8 cellular contexts compared by ENCODE assay signal in genomic region chr2:165953655-165954606, GRCh38. TPM values are rescaled to one million over a fixed set of nuclear protein-coding genes. Genes with fewer than 3 reads are reported as not detected.
DNase-seq lines count a peak whose midpoint lies in the region; ATAC-seq and TF ChIP-seq lines count a peak whose summit lies in the region.

TSS of gene TTC21B (minus strand) at chr2:165953776. CDS start at chr2:165953705, 71 bp downstream.

- peak; percentile 64 for TF ChIP-seq RAD21 in SK-N-SH (IDR thresholded peaks at IDR 0.05; ENCODE audit: low read length)

- TF ChIP-seq EP300 in SK-N-SH (IDR thresholded peaks at IDR 0.05; ENCODE audit: borderline replicate concordance in 1 of 2, low read depth in 1 of 2, low read length in 1 of 2) (no peak), suprapubic skin (IDR thresholded peaks at IDR 0.05) (no peak)

- under 1% methylated on average over 34 of the region's 55 CpGs for WGBS in SK-N-SH (ENCODE audit: low lambda C conversion rate)
- under 1% methylated on average over 48 of the region's 55 CpGs for WGBS in suprapubic skin

- H3K4me2 ChIP-seq in SK-N-SH: peak within 1 kb of the TSS; percentile 85

- H3K4me3 ChIP-seq in SK-N-SH (ENCODE audit: low read depth in 2 of 2, low read length in 1 of 2) (peak within 1 kb of the TSS; percentile 71 to 85), suprapubic skin (peak within 1 kb of the TSS; percentile 67)

- peak within 1 kb of the TSS; percentile 91 for H3K9ac ChIP-seq in SK-N-SH

- POLR2A ChIA-PET in GM10248 (lab: Yijun Ruan, JAX): interaction anchor here (0.6 kb wide), 1 partner anchor 282 kb away, joined by 3 read pairs; no protein-coding TSS in a partner anchor
- POLR2A ChIA-PET in SK-N-SH (lab: Yijun Ruan, JAX): interaction anchor here (1.0 kb wide), 1 partner anchor 11 kb away, joined by 3 read pairs; no protein-coding TSS in a partner anchor

- peak; percentile 93 for DNase-seq in GM10248 (ENCODE audit: extremely low spot score)
- peak; percentile 83 for DNase-seq in NCI-H1048 (lab: John Stamatoyannopoulos, UW)
- peak; percentile 97 for DNase-seq in SK-N-SH
- peak; percentile 96 for DNase-seq in activated naive CD4-positive, alpha-beta T cell treated with anti-CD3 and anti-CD28 coated beads, Interleukin-2, amount 50 U/mL, for 16 hours
- DNase-seq in globus pallidus (ENCODE audit: low spot score): peak; percentile 94
- peak in 55 of 56 donors; percentile 74 to 98 (median 94) for DNase-seq in nucleus accumbens (lab: John Stamatoyannopoulos, UW)
- DNase-seq in suprapubic skin (ENCODE audit: low spot score in 2 of 2): peak; percentile 95 to 97

- H3K27me3 ChIP-seq in SK-N-SH (ENCODE audit: insufficient read depth): no peaks in the 10 kb centered on the region
- no peaks in the 10 kb centered on the region for H3K27me3 ChIP-seq in suprapubic skin

- no peaks in the 10 kb centered on the region for H4K20me1 ChIP-seq in SK-N-SH (ENCODE audit: insufficient read depth)

- TF ChIP-seq POLR2A in suprapubic skin (IDR thresholded peaks at IDR 0.05): peak; percentile 40 to 70

- H3K4me1 ChIP-seq in SK-N-SH (ENCODE audit: control insufficient read depth in 1 of 2, insufficient read depth in 2 of 2, low read depth in 1 of 2, low read length in 1 of 2) (peaks cover 8% of the 10 kb centered on the region in 2 experiments; a peak in 3 of 4 replicates), suprapubic skin (peaks cover 30% of the 10 kb centered on the region)

- peaks cover 41% of the 10 kb centered on the region for H3K79me2 ChIP-seq in SK-N-SH (ENCODE audit: insufficient read depth)

- H3K9me2 ChIP-seq in SK-N-SH: 0 out of 2 replicates have a peak, but pooled peaks cover 2% of the 10 kb centered on the region

- no peaks in the 10 kb centered on the region for H3K9me3 ChIP-seq in SK-N-SH
- no peaks in the 10 kb centered on the region for H3K9me3 ChIP-seq in suprapubic skin

- CTCF ChIA-PET in GM10248 (lab: Yijun Ruan, JAX) (interaction anchor here (0.6 to 4.0 kb wide), 26 partner anchors 9 to 227 kb away, joined by 3 to 26 read pairs (median 5); partner anchors contain the start of gene SCN1A), SK-N-SH (lab: Yijun Ruan, JAX) (interaction anchor here (0.6 to 5.3 kb wide), 20 partner anchors 11 to 466 kb away, joined by 3 to 44 read pairs (median 3); partner anchors contain the start of gene SCN1A)

- peak; percentile 96 for ATAC-seq in HG02571 (IDR thresholded peaks at IDR 0.05; ENCODE audit: unreplicated experiment)

- peak; percentile 80 for TF ChIP-seq CTCF in GM10248 (IDR thresholded peaks at IDR 0.05; ENCODE audit: control extremely low read depth, extremely low read depth, low read depth, missing control alignments)
- peak; percentile 80 for TF ChIP-seq CTCF in SK-N-SH (IDR thresholded peaks at IDR 0.05)
- peak; percentile 64 to 81 for TF ChIP-seq CTCF in suprapubic skin (IDR thresholded peaks at IDR 0.05)

- peaks cover 6 to 7% of the 10 kb centered on the region in 2 experiments for H3K36me3 ChIP-seq in SK-N-SH (replicated peaks in 1 of 2; ENCODE audit: control insufficient read depth in 1 of 2, insufficient read depth in 2 of 2, low read length in 1 of 2)
- no peaks in the 10 kb centered on the region for H3K36me3 ChIP-seq in suprapubic skin

- H2AFZ ChIP-seq in SK-N-SH (ENCODE audit: low read depth): peak within 1 kb of the TSS; percentile 99

- no peaks in the 10 kb centered on the region for H3F3A ChIP-seq in SK-N-SH (replicated peaks; ENCODE audit: insufficient read depth)

- H3K27ac ChIP-seq in SK-N-SH (ENCODE audit: low read depth in 2 of 2, low read length in 1 of 2) (peak within 1 kb of the TSS; percentile 82 to 90), suprapubic skin (peak within 1 kb of the TSS; percentile 87)

TF ChIP-seq in SK-N-SH, 30 proteins besides CTCF, POLR2A, EP300 and RAD21 (continues in another document):
- peak; percentile 17; the same call in 1 of the 2 replicates for TF ChIP-seq ELF1 (IDR thresholded peaks at IDR 0.05)
- TF ChIP-seq, protein P1, sequence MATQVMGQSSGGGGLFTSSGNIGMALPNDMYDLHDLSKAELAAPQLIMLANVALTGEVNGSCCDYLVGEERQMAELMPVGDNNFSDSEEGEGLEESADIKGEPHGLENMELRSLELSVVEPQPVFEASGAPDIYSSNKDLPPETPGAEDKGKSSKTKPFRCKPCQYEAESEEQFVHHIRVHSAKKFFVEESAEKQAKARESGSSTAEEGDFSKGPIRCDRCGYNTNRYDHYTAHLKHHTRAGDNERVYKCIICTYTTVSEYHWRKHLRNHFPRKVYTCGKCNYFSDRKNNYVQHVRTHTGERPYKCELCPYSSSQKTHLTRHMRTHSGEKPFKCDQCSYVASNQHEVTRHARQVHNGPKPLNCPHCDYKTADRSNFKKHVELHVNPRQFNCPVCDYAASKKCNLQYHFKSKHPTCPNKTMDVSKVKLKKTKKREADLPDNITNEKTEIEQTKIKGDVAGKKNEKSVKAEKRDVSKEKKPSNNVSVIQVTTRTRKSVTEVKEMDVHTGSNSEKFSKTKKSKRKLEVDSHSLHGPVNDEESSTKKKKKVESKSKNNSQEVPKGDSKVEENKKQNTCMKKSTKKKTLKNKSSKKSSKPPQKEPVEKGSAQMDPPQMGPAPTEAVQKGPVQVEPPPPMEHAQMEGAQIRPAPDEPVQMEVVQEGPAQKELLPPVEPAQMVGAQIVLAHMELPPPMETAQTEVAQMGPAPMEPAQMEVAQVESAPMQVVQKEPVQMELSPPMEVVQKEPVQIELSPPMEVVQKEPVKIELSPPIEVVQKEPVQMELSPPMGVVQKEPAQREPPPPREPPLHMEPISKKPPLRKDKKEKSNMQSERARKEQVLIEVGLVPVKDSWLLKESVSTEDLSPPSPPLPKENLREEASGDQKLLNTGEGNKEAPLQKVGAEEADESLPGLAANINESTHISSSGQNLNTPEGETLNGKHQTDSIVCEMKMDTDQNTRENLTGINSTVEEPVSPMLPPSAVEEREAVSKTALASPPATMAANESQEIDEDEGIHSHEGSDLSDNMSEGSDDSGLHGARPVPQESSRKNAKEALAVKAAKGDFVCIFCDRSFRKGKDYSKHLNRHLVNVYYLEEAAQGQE (IDR thresholded peaks at IDR 0.05; ENCODE audit: low read depth, low read length): no peak
- TF ChIP-seq GATA2 (CRISPR knock-in tag; IDR thresholded peaks at IDR 0.05): no peak
- no peak for TF ChIP-seq RXRA (IDR thresholded peaks at IDR 0.05; ENCODE audit: borderline replicate concordance, low read depth)
- peak; percentile 24; the same call in 1 of the 2 replicates for TF ChIP-seq RCOR1 (IDR thresholded peaks at IDR 0.05; ENCODE audit: low read length)
- peak; percentile 60 for TF ChIP-seq SIN3A (IDR thresholded peaks at IDR 0.05; ENCODE audit: borderline replicate concordance, low read depth, low read length)
- TF ChIP-seq SMC3 (IDR thresholded peaks at IDR 0.05; ENCODE audit: low read depth, low read length): peak; percentile 81
- TF ChIP-seq, protein P2, sequence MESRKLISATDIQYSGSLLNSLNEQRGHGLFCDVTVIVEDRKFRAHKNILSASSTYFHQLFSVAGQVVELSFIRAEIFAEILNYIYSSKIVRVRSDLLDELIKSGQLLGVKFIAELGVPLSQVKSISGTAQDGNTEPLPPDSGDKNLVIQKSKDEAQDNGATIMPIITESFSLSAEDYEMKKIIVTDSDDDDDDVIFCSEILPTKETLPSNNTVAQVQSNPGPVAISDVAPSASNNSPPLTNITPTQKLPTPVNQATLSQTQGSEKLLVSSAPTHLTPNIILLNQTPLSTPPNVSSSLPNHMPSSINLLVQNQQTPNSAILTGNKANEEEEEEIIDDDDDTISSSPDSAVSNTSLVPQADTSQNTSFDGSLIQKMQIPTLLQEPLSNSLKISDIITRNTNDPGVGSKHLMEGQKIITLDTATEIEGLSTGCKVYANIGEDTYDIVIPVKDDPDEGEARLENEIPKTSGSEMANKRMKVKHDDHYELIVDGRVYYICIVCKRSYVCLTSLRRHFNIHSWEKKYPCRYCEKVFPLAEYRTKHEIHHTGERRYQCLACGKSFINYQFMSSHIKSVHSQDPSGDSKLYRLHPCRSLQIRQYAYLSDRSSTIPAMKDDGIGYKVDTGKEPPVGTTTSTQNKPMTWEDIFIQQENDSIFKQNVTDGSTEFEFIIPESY (IDR thresholded peaks at IDR 0.05; ENCODE audit: borderline replicate concordance, low read depth): no peak
- TF ChIP-seq GABPA (IDR thresholded peaks at IDR 0.05; ENCODE audit: low read depth): no peak
- TF ChIP-seq MXI1 (IDR thresholded peaks at IDR 0.05; ENCODE audit: low read depth, low read length): peak; percentile 85
- no peak for TF ChIP-seq MEF2A (IDR thresholded peaks at IDR 0.05; ENCODE audit: borderline replicate concordance, low read depth)
- TF ChIP-seq, protein P3, sequence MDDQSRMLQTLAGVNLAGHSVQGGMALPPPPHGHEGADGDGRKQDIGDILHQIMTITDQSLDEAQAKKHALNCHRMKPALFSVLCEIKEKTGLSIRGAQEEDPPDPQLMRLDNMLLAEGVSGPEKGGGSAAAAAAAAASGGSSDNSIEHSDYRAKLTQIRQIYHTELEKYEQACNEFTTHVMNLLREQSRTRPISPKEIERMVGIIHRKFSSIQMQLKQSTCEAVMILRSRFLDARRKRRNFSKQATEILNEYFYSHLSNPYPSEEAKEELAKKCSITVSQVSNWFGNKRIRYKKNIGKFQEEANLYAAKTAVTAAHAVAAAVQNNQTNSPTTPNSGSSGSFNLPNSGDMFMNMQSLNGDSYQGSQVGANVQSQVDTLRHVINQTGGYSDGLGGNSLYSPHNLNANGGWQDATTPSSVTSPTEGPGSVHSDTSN (IDR thresholded peaks at IDR 0.05): no peak; the same call in 1 of the 2 replicates
- TF ChIP-seq POLR2AphosphoS5 (IDR thresholded peaks at IDR 0.05; ENCODE audit: low read depth, low read length): peak; percentile 71
- TF ChIP-seq YY1 (IDR thresholded peaks at IDR 0.05; ENCODE audit: low read depth): peak; percentile 71; the same call in 1 of the 2 replicates
- no peak for TF ChIP-seq NRF1 (IDR thresholded peaks at IDR 0.05; ENCODE audit: low read depth, low read length)
- no peak for TF ChIP-seq CHD2 (IDR thresholded peaks at IDR 0.05; ENCODE audit: low read length, partially characterized antibody)
- TF ChIP-seq TEAD4 (IDR thresholded peaks at IDR 0.05; ENCODE audit: borderline replicate concordance, insufficient read depth): peak; percentile 44; the same call in 1 of the 2 replicates
- TF ChIP-seq EZH2phosphoT487 (IDR thresholded peaks at IDR 0.05; ENCODE audit: borderline replicate concordance, low read depth): no peak
- no peak; the same call in 1 of the 2 replicates for TF ChIP-seq NFIC (IDR thresholded peaks at IDR 0.05; ENCODE audit: borderline replicate concordance)

RNA-seq across cellular contexts. Expression of gene TTC21B, which starts in this region (rescaled TPM):
- 9.6 and 10.1 TPM in 2 replicates for polyA plus RNA-seq in SK-N-SH (2012; rRNA removed)
- 7.6 and 9.2 TPM in 2 replicates for polyA plus RNA-seq in SK-N-SH (2012; cell fraction: cytosol; rRNA removed)
- 19.7 and 29.3 TPM in 2 replicates for polyA plus RNA-seq in SK-N-SH (2012; cell fraction: nucleus; rRNA removed)
- 10 to 100 TPM; 12.1 to 73.2 (median 27.7) TPM for total RNA-seq in suprapubic skin

Comparison
In these comparisons a context has a peak if more than half of its experiments do, and no peak if none do; other contexts are left out.
1. Peak in every context shown above with its lines: DNase-seq, ATAC-seq, H3K4me3 ChIP-seq and H3K27ac ChIP-seq.